ENCODE assay signal across 1 cellular context in genomic region chr19:55643003-55643732, GRCh38.
TF ChIP-seq lines count a peak whose summit lies in the region.

Gene ZNF581 (plus strand): TSS chr19:55643649. CDS start chr19:55644572, 923 bp downstream.

TF ChIP-seq in GM12878, 131 proteins besides CTCF, POLR2A, EP300 and RAD21 (continued from another document and continues in another):
- TF ChIP-seq USF1 (IDR thresholded peaks at IDR 0.05; ENCODE audit: borderline replicate concordance, extremely low read length, insufficient read depth, low read depth, low read length) = peak; percentile 38
- peak; percentile 85 for TF ChIP-seq YY1 (IDR thresholded peaks at IDR 0.05; ENCODE audit: low read depth, low read length)
- TF ChIP-seq POLR2AphosphoS5 (IDR thresholded peaks at IDR 0.05; ENCODE audit: low read length) = peak; percentile 81
- peak in 1 of 2 experiments; percentile 79; a peak in 3 of 4 replicates for TF ChIP-seq SRF (IDR thresholded peaks at IDR 0.05; ENCODE audit: low read depth in 2 of 2, low read length in 2 of 2)
- no peak for TF ChIP-seq RFX5 (IDR thresholded peaks at IDR 0.05; ENCODE audit: low read depth, low read length)
- peak in 1 of 2 experiments; percentile 18; a peak in 1 of 4 replicates for TF ChIP-seq ETV6 (conservative IDR thresholded peaks at IDR 0.05 in 1 of 2, IDR thresholded peaks at IDR 0.05 in 1 of 2; ENCODE audit: borderline replicate concordance in 1 of 2, low read depth in 1 of 2)
- TF ChIP-seq CREM (IDR thresholded peaks at IDR 0.05; ENCODE audit: low read depth) = peak; percentile 73
- TF ChIP-seq PKNOX1 (IDR thresholded peaks at IDR 0.05) = peak; percentile 78
- TF ChIP-seq SKIL (IDR thresholded peaks at IDR 0.05; ENCODE audit: low read depth, poor library complexity, severe bottlenecking) = peak; percentile 62
- peak; percentile 64; the same call in 1 of the 2 replicates for TF ChIP-seq CHD2 (IDR thresholded peaks at IDR 0.05; ENCODE audit: borderline replicate concordance, low read depth, low read length)
- peak; percentile 42 to 47 for TF ChIP-seq IKZF2 (IDR thresholded peaks at IDR 0.05)
- TF ChIP-seq FOS (IDR thresholded peaks at IDR 0.05; ENCODE audit: borderline replicate concordance, extremely low read depth, insufficient read length) = no peak
- TF ChIP-seq RBBP5 (conservative IDR thresholded peaks at IDR 0.05) = no peak
- TF ChIP-seq KLF5 (IDR thresholded peaks at IDR 0.05; ENCODE audit: partially characterized antibody) = no peak
- TF ChIP-seq WRNIP1 (IDR thresholded peaks at IDR 0.05; ENCODE audit: borderline replicate concordance, low read depth, low read length) = 0 out of 2 replicates have a peak, but pooled peaks have one; percentile 45
- TF ChIP-seq NRF1 (conservative IDR thresholded peaks at IDR 0.05; ENCODE audit: low read depth, low read length) = no peak
- no peak for TF ChIP-seq HDAC6 (IDR thresholded peaks at IDR 0.05; ENCODE audit: unreplicated experiment)
- TF ChIP-seq, protein P1, sequence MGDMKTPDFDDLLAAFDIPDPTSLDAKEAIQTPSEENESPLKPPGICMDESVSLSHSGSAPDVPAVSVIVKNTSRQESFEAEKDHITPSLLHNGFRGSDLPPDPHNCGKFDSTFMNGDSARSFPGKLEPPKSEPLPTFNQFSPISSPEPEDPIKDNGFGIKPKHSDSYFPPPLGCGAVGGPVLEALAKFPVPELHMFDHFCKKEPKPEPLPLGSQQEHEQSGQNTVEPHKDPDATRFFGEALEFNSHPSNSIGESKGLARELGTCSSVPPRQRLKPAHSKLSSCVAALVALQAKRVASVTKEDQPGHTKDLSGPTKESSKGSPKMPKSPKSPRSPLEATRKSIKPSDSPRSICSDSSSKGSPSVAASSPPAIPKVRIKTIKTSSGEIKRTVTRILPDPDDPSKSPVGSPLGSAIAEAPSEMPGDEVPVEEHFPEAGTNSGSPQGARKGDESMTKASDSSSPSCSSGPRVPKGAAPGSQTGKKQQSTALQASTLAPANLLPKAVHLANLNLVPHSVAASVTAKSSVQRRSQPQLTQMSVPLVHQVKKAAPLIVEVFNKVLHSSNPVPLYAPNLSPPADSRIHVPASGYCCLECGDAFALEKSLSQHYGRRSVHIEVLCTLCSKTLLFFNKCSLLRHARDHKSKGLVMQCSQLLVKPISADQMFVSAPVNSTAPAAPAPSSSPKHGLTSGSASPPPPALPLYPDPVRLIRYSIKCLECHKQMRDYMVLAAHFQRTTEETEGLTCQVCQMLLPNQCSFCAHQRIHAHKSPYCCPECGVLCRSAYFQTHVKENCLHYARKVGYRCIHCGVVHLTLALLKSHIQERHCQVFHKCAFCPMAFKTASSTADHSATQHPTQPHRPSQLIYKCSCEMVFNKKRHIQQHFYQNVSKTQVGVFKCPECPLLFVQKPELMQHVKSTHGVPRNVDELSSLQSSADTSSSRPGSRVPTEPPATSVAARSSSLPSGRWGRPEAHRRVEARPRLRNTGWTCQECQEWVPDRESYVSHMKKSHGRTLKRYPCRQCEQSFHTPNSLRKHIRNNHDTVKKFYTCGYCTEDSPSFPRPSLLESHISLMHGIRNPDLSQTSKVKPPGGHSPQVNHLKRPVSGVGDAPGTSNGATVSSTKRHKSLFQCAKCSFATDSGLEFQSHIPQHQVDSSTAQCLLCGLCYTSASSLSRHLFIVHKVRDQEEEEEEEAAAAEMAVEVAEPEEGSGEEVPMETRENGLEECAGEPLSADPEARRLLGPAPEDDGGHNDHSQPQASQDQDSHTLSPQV (IDR thresholded peaks at IDR 0.05) = no peak
- peak; percentile 51; the same call in 1 of the 2 replicates for TF ChIP-seq IRF4 (IDR thresholded peaks at IDR 0.05; ENCODE audit: low read depth, low read length)
- TF ChIP-seq TARDBP (IDR thresholded peaks at IDR 0.05; ENCODE audit: borderline replicate concordance) = peak; percentile 61; the same call in 1 of the 2 replicates
- TF ChIP-seq NKRF (conservative IDR thresholded peaks at IDR 0.05) = peak; percentile 77
- TF ChIP-seq ZBTB40 (IDR thresholded peaks at IDR 0.05; ENCODE audit: borderline replicate concordance) = peak; percentile 96
- TF ChIP-seq EGR1 (IDR thresholded peaks at IDR 0.05; ENCODE audit: borderline replicate concordance in 1 of 2, low read depth in 2 of 2, low read length in 2 of 2) = peak; percentile 22 to 88
- TF ChIP-seq, protein P2, sequence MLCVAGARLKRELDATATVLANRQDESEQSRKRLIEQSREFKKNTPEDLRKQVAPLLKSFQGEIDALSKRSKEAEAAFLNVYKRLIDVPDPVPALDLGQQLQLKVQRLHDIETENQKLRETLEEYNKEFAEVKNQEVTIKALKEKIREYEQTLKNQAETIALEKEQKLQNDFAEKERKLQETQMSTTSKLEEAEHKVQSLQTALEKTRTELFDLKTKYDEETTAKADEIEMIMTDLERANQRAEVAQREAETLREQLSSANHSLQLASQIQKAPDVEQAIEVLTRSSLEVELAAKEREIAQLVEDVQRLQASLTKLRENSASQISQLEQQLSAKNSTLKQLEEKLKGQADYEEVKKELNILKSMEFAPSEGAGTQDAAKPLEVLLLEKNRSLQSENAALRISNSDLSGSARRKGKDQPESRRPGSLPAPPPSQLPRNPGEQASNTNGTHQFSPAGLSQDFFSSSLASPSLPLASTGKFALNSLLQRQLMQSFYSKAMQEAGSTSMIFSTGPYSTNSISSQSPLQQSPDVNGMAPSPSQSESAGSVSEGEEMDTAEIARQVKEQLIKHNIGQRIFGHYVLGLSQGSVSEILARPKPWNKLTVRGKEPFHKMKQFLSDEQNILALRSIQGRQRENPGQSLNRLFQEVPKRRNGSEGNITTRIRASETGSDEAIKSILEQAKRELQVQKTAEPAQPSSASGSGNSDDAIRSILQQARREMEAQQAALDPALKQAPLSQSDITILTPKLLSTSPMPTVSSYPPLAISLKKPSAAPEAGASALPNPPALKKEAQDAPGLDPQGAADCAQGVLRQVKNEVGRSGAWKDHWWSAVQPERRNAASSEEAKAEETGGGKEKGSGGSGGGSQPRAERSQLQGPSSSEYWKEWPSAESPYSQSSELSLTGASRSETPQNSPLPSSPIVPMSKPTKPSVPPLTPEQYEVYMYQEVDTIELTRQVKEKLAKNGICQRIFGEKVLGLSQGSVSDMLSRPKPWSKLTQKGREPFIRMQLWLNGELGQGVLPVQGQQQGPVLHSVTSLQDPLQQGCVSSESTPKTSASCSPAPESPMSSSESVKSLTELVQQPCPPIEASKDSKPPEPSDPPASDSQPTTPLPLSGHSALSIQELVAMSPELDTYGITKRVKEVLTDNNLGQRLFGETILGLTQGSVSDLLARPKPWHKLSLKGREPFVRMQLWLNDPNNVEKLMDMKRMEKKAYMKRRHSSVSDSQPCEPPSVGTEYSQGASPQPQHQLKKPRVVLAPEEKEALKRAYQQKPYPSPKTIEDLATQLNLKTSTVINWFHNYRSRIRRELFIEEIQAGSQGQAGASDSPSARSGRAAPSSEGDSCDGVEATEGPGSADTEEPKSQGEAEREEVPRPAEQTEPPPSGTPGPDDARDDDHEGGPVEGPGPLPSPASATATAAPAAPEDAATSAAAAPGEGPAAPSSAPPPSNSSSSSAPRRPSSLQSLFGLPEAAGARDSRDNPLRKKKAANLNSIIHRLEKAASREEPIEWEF (IDR thresholded peaks at IDR 0.05; ENCODE audit: insufficient replicate concordance, low read depth, low read length) = no peak
- TF ChIP-seq JUNB (IDR thresholded peaks at IDR 0.05) = peak; percentile 14; the same call in 1 of the 2 replicates
- TF ChIP-seq NR2F1 (conservative IDR thresholded peaks at IDR 0.05) = peak; percentile 82
- TF ChIP-seq, protein P3, sequence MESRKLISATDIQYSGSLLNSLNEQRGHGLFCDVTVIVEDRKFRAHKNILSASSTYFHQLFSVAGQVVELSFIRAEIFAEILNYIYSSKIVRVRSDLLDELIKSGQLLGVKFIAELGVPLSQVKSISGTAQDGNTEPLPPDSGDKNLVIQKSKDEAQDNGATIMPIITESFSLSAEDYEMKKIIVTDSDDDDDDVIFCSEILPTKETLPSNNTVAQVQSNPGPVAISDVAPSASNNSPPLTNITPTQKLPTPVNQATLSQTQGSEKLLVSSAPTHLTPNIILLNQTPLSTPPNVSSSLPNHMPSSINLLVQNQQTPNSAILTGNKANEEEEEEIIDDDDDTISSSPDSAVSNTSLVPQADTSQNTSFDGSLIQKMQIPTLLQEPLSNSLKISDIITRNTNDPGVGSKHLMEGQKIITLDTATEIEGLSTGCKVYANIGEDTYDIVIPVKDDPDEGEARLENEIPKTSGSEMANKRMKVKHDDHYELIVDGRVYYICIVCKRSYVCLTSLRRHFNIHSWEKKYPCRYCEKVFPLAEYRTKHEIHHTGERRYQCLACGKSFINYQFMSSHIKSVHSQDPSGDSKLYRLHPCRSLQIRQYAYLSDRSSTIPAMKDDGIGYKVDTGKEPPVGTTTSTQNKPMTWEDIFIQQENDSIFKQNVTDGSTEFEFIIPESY (IDR thresholded peaks at IDR 0.05) = peak; percentile 53; the same call in 1 of the 2 replicates
- no peak for TF ChIP-seq SUPT20H (IDR thresholded peaks at IDR 0.05; ENCODE audit: borderline replicate concordance, control insufficient read depth, low read depth, low read length)
